1 cellular context compared by ENCODE assay signal in genomic region chr10:22280078-22280477, GRCh38.
A peak's percentile ranks its signal among the peaks of the same experiment; 100 is the strongest.
TF ChIP-seq lines count a peak whose summit lies in the region.

No MANE protein-coding gene starts in this region.

TF ChIP-seq in Ishikawa, 13 proteins besides CTCF, POLR2A, EP300 and RAD21:
- no peak for TF ChIP-seq CREB1 (IDR thresholded peaks at IDR 0.05; ENCODE audit: low read depth)
- peak; percentile 51 for TF ChIP-seq TCF12 (IDR thresholded peaks at IDR 0.05; ENCODE audit: low read depth)
- no peak for TF ChIP-seq EGR1 (IDR thresholded peaks at IDR 0.05)
- no peak for TF ChIP-seq YY1 (IDR thresholded peaks at IDR 0.05; ENCODE audit: low read depth)
- TF ChIP-seq TEAD4 (IDR thresholded peaks at IDR 0.05), result no peak
- TF ChIP-seq TAF1 (IDR thresholded peaks at IDR 0.05; ENCODE audit: low read depth), result no peak
